30 cellular contexts compared by ENCODE assay signal in genomic region chr2:166726525-166726924, GRCh38.
DNase-seq lines count a peak whose midpoint lies in the region; ATAC-seq and TF ChIP-seq lines count a peak whose summit lies in the region.
"Had no signal": no experiment of that assay in that cellular context is flagged by ENCODE, and none has a peak within 500 bp of the region (broad histone marks: within the 10 kb centered on the region; RNA-seq: fewer than 3 reads in every experiment).

No MANE protein-coding gene starts in this region.

- H3K4me3 Mint-ChIP-seq in stimulated activated naive CD8-positive, alpha-beta T cell treated with anti-CD3 and anti-CD28 coated beads, Interleukin-15, amount 100 ng/mL, for 72 hours: no peak overlapping the region
- H3K4me3 Mint-ChIP-seq: activated CD8-positive, alpha-beta T cell treated with anti-CD3 and anti-CD28 coated beads, Interleukin-2, amount 10 ng/mL, durations not matched to agents 7 days and 5 days; activated naive CD4-positive, alpha-beta T cell treated with anti-CD3 and anti-CD28 coated beads, Interleukin-2, amount 50 U/mL, for 24 hours; activated T-helper 17 cell treated with anti-CD3 and anti-CD28 coated beads, Interleukin-2, amount 50 U/mL, for 72 hours; natural killer cell had no signal

- 33% methylated on average over 1 of the region's 1 CpG for WGBS in right lobe of liver (ENCODE audit: insufficient coverage, low coverage, low lambda C conversion rate, missing lambda C conversion rate)

- peak; percentile 6 for ATAC-seq in GM19023 (IDR thresholded peaks at IDR 0.05; ENCODE audit: unreplicated experiment)
- ATAC-seq in HG02943 (IDR thresholded peaks at IDR 0.05; ENCODE audit: low read depth, unreplicated experiment): peak; percentile 12
- ATAC-seq in HG03460 (IDR thresholded peaks at IDR 0.05; ENCODE audit: unreplicated experiment): peak; percentile 14
- peak; percentile 43 to 73 (median 60) for ATAC-seq in right lobe of liver
- no peak for ATAC-seq in left lung
- no peak for ATAC-seq in Right ventricle myocardium superior (ENCODE audit: poor library complexity)
- ATAC-seq in stimulated activated naive CD8-positive, alpha-beta T cell treated with anti-CD3 and anti-CD28 coated beads, Interleukin-15, amount 100 ng/mL, for 72 hours: no peak
- ATAC-seq: activated CD8-positive, alpha-beta T cell treated with anti-CD3 and anti-CD28 coated beads, Interleukin-2, amount 10 ng/mL, durations not matched to agents 7 days and 5 days; activated T-helper 17 cell treated with anti-CD3 and anti-CD28 coated beads, Interleukin-2, amount 50 U/mL, for 72 hours; natural killer cell had no signal

- no peaks in the 10 kb centered on the region for H3K27me3 ChIP-seq in right lobe of liver
- H3K27me3 ChIP-seq in left lung: no peaks in the 10 kb centered on the region
- H3K27me3 ChIP-seq: brain microvascular endothelial cell, SJCRH30 had no signal

- H3K4me1 ChIP-seq in right lobe of liver (peaks cover 0 to 7% (median 0%) of the 10 kb centered on the region in 4 donors), left lung (no peaks in the 10 kb centered on the region)
- H3K4me1 ChIP-seq: SJCRH30 had no signal

- no peaks in the 10 kb centered on the region for H3K36me3 ChIP-seq in right lobe of liver
- H3K36me3 ChIP-seq in left lung: no peaks in the 10 kb centered on the region
- H3K36me3 ChIP-seq: brain microvascular endothelial cell, SJCRH30 had no signal

- TF ChIP-seq CTCF in right lobe of liver (IDR thresholded peaks at IDR 0.05) (no peak), left lung (IDR thresholded peaks at IDR 0.05) (no peak)

- no peak overlapping the region for H3K4me3 ChIP-seq in right lobe of liver
- H3K4me3 ChIP-seq in left lung: no peak overlapping the region
- H3K4me3 ChIP-seq: dorsolateral prefrontal cortex, lung, SJCRH30 had no signal

- DNase-seq in right lobe of liver (no peak), SW480 (ENCODE audit: low spot score) (no peak), left lung (no peak), Right ventricle myocardium superior (no peak)
- DNase-seq in stimulated activated naive CD8-positive, alpha-beta T cell treated with anti-CD3 and anti-CD28 coated beads, Interleukin-15, amount 100 ng/mL, for 72 hours: no peak
- DNase-seq: activated CD4-positive, alpha-beta T cell treated with anti-CD3 and anti-CD28 coated beads for 4 hours; activated CD8-positive, alpha-beta T cell treated with anti-CD3 and anti-CD28 coated beads, Interleukin-2, amount 10 ng/mL, durations not matched to agents 7 days and 5 days; amygdala; brain microvascular endothelial cell; C1 segment of cervical spinal cord; cerebellar nuclear complex; dorsolateral prefrontal cortex; HCEC 1CT; natural killer cell; NCI-H1092; NCI-H1694; NCI-H446 treated with DMSO at 0.1 percent for 48 hours; NCI-H774; nucleus accumbens; SJCRH30; stimulated activated naive CD4-positive, alpha-beta T cell treated with Interleukin-2 at 50 U/mL for 16 hours; SW 1271; T-helper 9 cell had no signal

- no peak overlapping the region for H3K27ac ChIP-seq in right lobe of liver
- H3K27ac ChIP-seq in left lung: no peak overlapping the region
- H3K27ac ChIP-seq: brain microvascular endothelial cell, dorsolateral prefrontal cortex, SJCRH30, VCaP had no signal

- H3K9me3 ChIP-seq in right lobe of liver (no peaks in the 10 kb centered on the region), left lung (peaks cover 0 to 3% of the 10 kb centered on the region in 2 donors)
- H3K9me3 ChIP-seq: SJCRH30 had no signal

- intact Hi-C loops in right lobe of liver (cut with DNase I) (no loop called here), left lung (cut with DNase I) (no loop called here), Right ventricle myocardium superior (cut with DNase I) (no loop called here)

- no peaks in the 10 kb centered on the region for H3K27me3 Mint-ChIP-seq in stimulated activated naive CD8-positive, alpha-beta T cell treated with anti-CD3 and anti-CD28 coated beads, Interleukin-15, amount 100 ng/mL, for 72 hours
- H3K27me3 Mint-ChIP-seq: activated naive CD4-positive, alpha-beta T cell treated with anti-CD3 and anti-CD28 coated beads, Interleukin-2, amount 50 U/mL, for 24 hours; activated T-helper 17 cell treated with anti-CD3 and anti-CD28 coated beads, Interleukin-2, amount 50 U/mL, for 72 hours had no signal

- H3K4me1 Mint-ChIP-seq in stimulated activated naive CD8-positive, alpha-beta T cell treated with anti-CD3 and anti-CD28 coated beads, Interleukin-15, amount 100 ng/mL, for 72 hours: no peaks in the 10 kb centered on the region
- H3K4me1 Mint-ChIP-seq: activated naive CD4-positive, alpha-beta T cell treated with anti-CD3 and anti-CD28 coated beads, Interleukin-2, amount 50 U/mL, for 24 hours; activated T-helper 17 cell treated with anti-CD3 and anti-CD28 coated beads, Interleukin-2, amount 50 U/mL, for 72 hours; natural killer cell had no signal

- peaks cover 0 to 24% of the 10 kb centered on the region in 2 donors for H3K9me3 Mint-ChIP-seq in stimulated activated naive CD8-positive, alpha-beta T cell treated with anti-CD3 and anti-CD28 coated beads, Interleukin-15, amount 100 ng/mL, for 72 hours

- H3K27ac Mint-ChIP-seq in stimulated activated naive CD8-positive, alpha-beta T cell treated with anti-CD3 and anti-CD28 coated beads, Interleukin-15, amount 100 ng/mL, for 72 hours: no peak overlapping the region
- H3K27ac Mint-ChIP-seq: activated CD8-positive, alpha-beta T cell treated with anti-CD3 and anti-CD28 coated beads, Interleukin-2, amount 10 ng/mL, durations not matched to agents 7 days and 5 days; activated naive CD4-positive, alpha-beta T cell treated with anti-CD3 and anti-CD28 coated beads, Interleukin-2, amount 50 U/mL, for 24 hours; activated T-helper 17 cell treated with anti-CD3 and anti-CD28 coated beads, Interleukin-2, amount 50 U/mL, for 72 hours; natural killer cell had no signal

- no peak for TF ChIP-seq POLR2A in right lobe of liver (IDR thresholded peaks at IDR 0.05)

Comparison
In these comparisons a context has a peak if more than half of its experiments do, and no peak if none do; other contexts are left out.
1. ATAC-seq: peak in GM19023 (single experiment), HG02943 (single experiment), HG03460 (single experiment) and right lobe of liver (4 of 4); none in left lung (single experiment), Right ventricle myocardium superior (single experiment) and stimulated activated naive CD8-positive, alpha-beta T cell treated with anti-CD3 and anti-CD28 coated beads, Interleukin-15, amount 100 ng/mL, for 72 hours (single experiment).